Comparison of ENCODE assay signal across 25 cellular contexts in the genomic region with DNA sequence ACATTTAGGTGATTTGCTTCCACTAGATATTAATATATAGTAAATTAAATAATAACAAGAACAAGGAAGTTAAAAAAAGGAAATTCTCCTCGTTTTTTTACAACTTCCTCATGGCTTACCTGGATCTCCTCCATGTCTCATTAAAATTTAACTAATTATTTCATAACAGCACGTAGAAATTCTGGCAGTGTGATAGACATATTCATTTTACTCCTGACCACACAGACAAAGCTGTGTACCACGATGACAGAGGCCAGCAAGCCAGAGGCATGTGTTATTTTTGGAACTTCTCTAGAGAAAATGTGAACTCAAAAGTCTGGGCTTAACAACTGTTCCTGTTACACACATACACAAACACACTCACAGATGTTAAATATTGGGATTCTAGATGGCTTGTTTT.
DNase-seq lines count a peak whose midpoint lies in the region; ATAC-seq, FAIRE-seq and TF ChIP-seq lines count a peak whose summit lies in the region.
"Had no signal": no experiment of that assay in that cellular context is flagged by ENCODE, and none has a peak within 500 bp of the region (broad histone marks: within the 10 kb centered on the region; RNA-seq: fewer than 3 reads in every experiment).

No MANE protein-coding gene starts in this region.

- H3K9me3 ChIP-seq in mucosa of descending colon = no peaks in the 10 kb centered on the region
- H3K9me3 ChIP-seq: psoas muscle, thoracic aorta had no signal

- no peak overlapping the region for H3K4me3 ChIP-seq in mucosa of descending colon
- H3K4me3 ChIP-seq: GM23338, PC-9, psoas muscle, smooth muscle cell, thoracic aorta had no signal

- H3K9me3 Mint-ChIP-seq in activated naive CD4-positive, alpha-beta T cell treated with anti-CD3 and anti-CD28 coated beads for 36 hours = no peaks in the 10 kb centered on the region
- H3K9me3 Mint-ChIP-seq: activated CD8-positive, alpha-beta T cell treated with anti-CD3 and anti-CD28 coated beads for 36 hours; GM23338 had no signal

- FAIRE-seq in RCC 7860 (lab: Jason Lieb, UNC) = peak; percentile 18

- ATAC-seq in GM18502 (IDR thresholded peaks at IDR 0.05; ENCODE audit: poor library complexity, unreplicated experiment) = peak; percentile 30
- peak; percentile 25 for ATAC-seq in HG02763 (IDR thresholded peaks at IDR 0.05; ENCODE audit: unreplicated experiment)
- ATAC-seq in mucosa of descending colon = peak; percentile 79
- ATAC-seq in GM21526 (IDR thresholded peaks at IDR 0.05; ENCODE audit: low FRiP score, unreplicated experiment) = no peak
- ATAC-seq: activated CD8-positive, alpha-beta T cell treated with anti-CD3 and anti-CD28 coated beads for 36 hours; left ventricle myocardium superior; psoas muscle had no signal

- no peak for DNase-seq in RCC 7860 (ENCODE audit: low spot score)
- DNase-seq in mucosa of descending colon = no peak
- DNase-seq in central memory CD4-positive, alpha-beta T cell = no peak
- DNase-seq in NCI-H1105 treated with DMSO at 0.1 percent for 48 hours (lab: John Stamatoyannopoulos, UW) = no peak
- no peak for DNase-seq in activated naive CD4-positive, alpha-beta T cell treated with anti-CD3 and anti-CD28 coated beads for 36 hours
- DNase-seq: activated CD8-positive, alpha-beta T cell treated with anti-CD3 and anti-CD28 coated beads for 36 hours; activated gamma-delta T cell; dermis blood vessel endothelial cell; glutamatergic neuron; KG1; left ventricle myocardium superior; NCI-H1930; NCI-H345; PC-9; psoas muscle; SHP77 treated with DMSO at 0.1 percent for 48 hours; stimulated activated CD4-positive, alpha-beta T cell treated with anti-CD3 and anti-CD28 coated beads, Interleukin-2, amount 100 ng/mL, for 48 hours; stimulated activated naive CD4-positive, alpha-beta T cell; SW 1271 had no signal

- H3K36me3 Mint-ChIP-seq in activated naive CD4-positive, alpha-beta T cell treated with anti-CD3 and anti-CD28 coated beads for 36 hours (ENCODE audit: low read depth) = no peaks in the 10 kb centered on the region

- H3K4me3 Mint-ChIP-seq in activated naive CD4-positive, alpha-beta T cell treated with anti-CD3 and anti-CD28 coated beads for 36 hours = no peak overlapping the region
- H3K4me3 Mint-ChIP-seq: activated CD8-positive, alpha-beta T cell treated with anti-CD3 and anti-CD28 coated beads for 36 hours; GM23338 had no signal

- no peak for TF ChIP-seq CTCF in mucosa of descending colon (IDR thresholded peaks at IDR 0.05)

- H3K4me1 Mint-ChIP-seq in activated naive CD4-positive, alpha-beta T cell treated with anti-CD3 and anti-CD28 coated beads for 36 hours (ENCODE audit: low read depth) = peaks cover 2% of the 10 kb centered on the region
- H3K4me1 Mint-ChIP-seq: GM23338 had no signal

- intact Hi-C loops in mucosa of descending colon (cut with DNase I, micrococcal nuclease) = no loop called here
- intact Hi-C loops in activated naive CD4-positive, alpha-beta T cell treated with anti-CD3 and anti-CD28 coated beads for 36 hours (cut with micrococcal nuclease) = no loop called here

- H3K27ac Mint-ChIP-seq in activated naive CD4-positive, alpha-beta T cell treated with anti-CD3 and anti-CD28 coated beads for 36 hours = no peak overlapping the region
- H3K27ac Mint-ChIP-seq: activated CD8-positive, alpha-beta T cell treated with anti-CD3 and anti-CD28 coated beads for 36 hours; GM23338 had no signal

- no peaks in the 10 kb centered on the region for H3K27me3 Mint-ChIP-seq in activated naive CD4-positive, alpha-beta T cell treated with anti-CD3 and anti-CD28 coated beads for 36 hours (ENCODE audit: low read depth)

- CTCF ChIA-PET in activated naive CD4-positive, alpha-beta T cell treated with anti-CD3 and anti-CD28 coated beads for 36 hours (lab: Charles Lee) = interaction anchor here (1.6 kb wide), 1 partner anchor 31 kb away, joined by 4 read pairs; no protein-coding TSS in a partner anchor

- H3K36me3 ChIP-seq in mucosa of descending colon (ENCODE audit: low read depth) = no peaks in the 10 kb centered on the region
- H3K36me3 ChIP-seq: thoracic aorta had no signal

- H3K4me1 ChIP-seq in mucosa of descending colon (ENCODE audit: low read depth) = peaks cover 11% of the 10 kb centered on the region
- H3K4me1 ChIP-seq: psoas muscle had no signal
